1 cellular context compared by ENCODE assay signal in genomic region chr9:70258692-70259511, GRCh38.
TF ChIP-seq lines count a peak whose summit lies in the region.

SMC5 (plus strand) TSS chr9:70258978; CDS start chr9:70259079, 101 bp downstream.

TF ChIP-seq in HepG2, 621 proteins besides CTCF, POLR2A, EP300 and RAD21 (continued from another document and continues in another):
- TF ChIP-seq ZNF580 (CRISPR knock-in tag; IDR thresholded peaks at IDR 0.05; ENCODE audit: borderline replicate concordance, low read depth) (peak; percentile 70; the same call in 1 of the 2 replicates), CBX1 (IDR thresholded peaks at IDR 0.05; ENCODE audit: low read depth) (no peak), TRIM24 (CRISPR knock-in tag; IDR thresholded peaks at IDR 0.05) (no peak), CREB1 (IDR thresholded peaks at IDR 0.05) (peak; percentile 39; the same call in 1 of the 2 replicates), CREB1 (CRISPR knock-in tag; IDR thresholded peaks at IDR 0.05) (no peak), NFATC3 (CRISPR knock-in tag; IDR thresholded peaks at IDR 0.05) (peak; percentile 63; the same call in 1 of the 2 replicates), ETV6 (CRISPR knock-in tag; conservative IDR thresholded peaks at IDR 0.05) (no peak), RELA (CRISPR knock-in tag; IDR thresholded peaks at IDR 0.05) (no peak), NKX3-1 (CRISPR knock-in tag; IDR thresholded peaks at IDR 0.05) (no peak; the same call in 1 of the 2 replicates), ZNF224 (CRISPR knock-in tag; IDR thresholded peaks at IDR 0.05) (0 out of 2 replicates have a peak, but pooled peaks have one; percentile 42), TOPORS (CRISPR knock-in tag; IDR thresholded peaks at IDR 0.05) (peak; percentile 75; the same call in 1 of the 2 replicates), NFKBIZ (CRISPR knock-in tag; IDR thresholded peaks at IDR 0.05) (no peak; the same call in 1 of the 2 replicates), SYNCRIP (IDR thresholded peaks at IDR 0.05; ENCODE audit: insufficient read depth, low read depth, low read length) (no peak), FOXA3 (CRISPR knock-in tag; IDR thresholded peaks at IDR 0.05) (peak; percentile 41; the same call in 1 of the 2 replicates), PAXIP1 (CRISPR knock-in tag; conservative IDR thresholded peaks at IDR 0.05) (0 out of 2 replicates have a peak, but pooled peaks have one; percentile 5), E2F1 (CRISPR knock-in tag; IDR thresholded peaks at IDR 0.05) (peak; percentile 91), DBP (CRISPR knock-in tag; IDR thresholded peaks at IDR 0.05; ENCODE audit: not compliant biosample characterization) (no peak), LRRFIP1 (CRISPR knock-in tag; conservative IDR thresholded peaks at IDR 0.05) (no peak), ZNF724P (CRISPR knock-in tag; IDR thresholded peaks at IDR 0.05; ENCODE audit: borderline replicate concordance) (no peak), HDAC1 (CRISPR knock-in tag; IDR thresholded peaks at IDR 0.05) (peak; percentile 45; the same call in 1 of the 2 replicates), SP4 (CRISPR knock-in tag; IDR thresholded peaks at IDR 0.05) (peak; percentile 72), NFRKB (IDR thresholded peaks at IDR 0.05) (no peak), TSC22D2 (CRISPR knock-in tag; IDR thresholded peaks at IDR 0.05; ENCODE audit: borderline replicate concordance) (no peak), FOXP4 (CRISPR knock-in tag; IDR thresholded peaks at IDR 0.05) (peak; percentile 26; the same call in 1 of the 2 replicates), SMAD3 (CRISPR knock-in tag; IDR thresholded peaks at IDR 0.05) (no peak), KAT2B (IDR thresholded peaks at IDR 0.05; ENCODE audit: borderline replicate concordance, low read depth, low read length) (no peak), IRF9 (CRISPR knock-in tag; IDR thresholded peaks at IDR 0.05; ENCODE audit: borderline replicate concordance) (peak; percentile 70; the same call in 1 of the 2 replicates), MAFK (conservative IDR thresholded peaks at IDR 0.05 in 1 of 2, IDR thresholded peaks at IDR 0.05 in 1 of 2; ENCODE audit: low read length in 2 of 2) (no peak), ZSCAN21 (CRISPR knock-in tag; IDR thresholded peaks at IDR 0.05; ENCODE audit: borderline replicate concordance) (peak; percentile 96), ZNF550 (CRISPR knock-in tag; IDR thresholded peaks at IDR 0.05; ENCODE audit: borderline replicate concordance) (no peak), MEF2D (CRISPR knock-in tag; IDR thresholded peaks at IDR 0.05) (no peak), KLF6 (CRISPR knock-in tag; IDR thresholded peaks at IDR 0.05) (peak; percentile 89), AHDC1 (CRISPR knock-in tag; IDR thresholded peaks at IDR 0.05; ENCODE audit: borderline replicate concordance) (no peak), HDAC6 (IDR thresholded peaks at IDR 0.05; ENCODE audit: low read depth, low read length) (no peak), CEBPG (CRISPR knock-in tag; IDR thresholded peaks at IDR 0.05) (no peak), ELF3 (CRISPR knock-in tag; IDR thresholded peaks at IDR 0.05) (0 out of 2 replicates have a peak, but pooled peaks have one; percentile 11), NCOA1 (CRISPR knock-in tag; IDR thresholded peaks at IDR 0.05) (no peak), ZBTB39 (CRISPR knock-in tag; IDR thresholded peaks at IDR 0.05) (no peak), HMGA1 (CRISPR knock-in tag; conservative IDR thresholded peaks at IDR 0.05) (no peak), MXD1 (CRISPR knock-in tag; IDR thresholded peaks at IDR 0.05) (no peak; the same call in 1 of the 2 replicates), ZNF547 (CRISPR knock-in tag; IDR thresholded peaks at IDR 0.05) (peak; percentile 92)
